ENCODE assay signal across 8 cellular contexts in the genomic region with DNA sequence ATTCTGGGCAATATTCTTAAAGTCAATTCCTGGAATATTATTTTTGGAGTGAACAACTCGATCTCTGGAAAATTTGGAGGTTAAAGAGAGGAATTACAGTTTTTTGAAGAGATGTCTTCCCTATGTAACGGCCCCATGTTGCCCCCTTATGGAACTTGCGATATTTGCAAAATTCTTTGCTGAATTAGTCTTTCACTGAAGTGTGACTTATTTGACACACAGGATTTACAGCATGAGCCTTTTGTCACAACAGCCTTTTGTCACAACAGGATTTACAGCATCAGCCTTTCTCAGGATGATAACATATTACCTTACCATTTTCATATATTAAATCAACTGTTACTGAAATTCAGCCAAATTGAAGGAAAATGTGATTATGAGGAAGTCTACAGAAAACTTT. TPM values are rescaled to one million over a fixed set of nuclear protein-coding genes. Genes with fewer than 3 reads are reported as not detected.
A peak's percentile ranks its signal among the peaks of the same experiment; 100 is the strongest.
DNase-seq lines count a peak whose midpoint lies in the region; ATAC-seq, FAIRE-seq and TF ChIP-seq lines count a peak whose summit lies in the region.

No MANE protein-coding gene starts in this region.

- H3K36me3 ChIP-seq in heart right ventricle (no peaks in the 10 kb centered on the region), K562 (ENCODE audit: control insufficient read depth, insufficient read depth, low read length) (no peaks in the 10 kb centered on the region)

- 29 to 52% methylated on average over 3 of the region's 3 CpGs for WGBS in heart right ventricle, 2 donors
- WGBS in K562 (ENCODE audit: insufficient coverage, low coverage, missing lambda C conversion rate), result 0% methylated on average over 3 of the region's 3 CpGs

- ATAC-seq in heart right ventricle, result peak in 3 of 8 donors; percentile 45 to 57 (median 53)
- ATAC-seq in Right ventricle myocardium inferior, result no peak
- peak; percentile 52 for ATAC-seq in HG03565 (IDR thresholded peaks at IDR 0.05; ENCODE audit: unreplicated experiment)
- peak; percentile 67; the same call in 2 of the 3 replicates for ATAC-seq in K562
- ATAC-seq in left lobe of liver, result peak; percentile 80
- ATAC-seq in GM18511 (IDR thresholded peaks at IDR 0.05; ENCODE audit: unreplicated experiment), result no peak
- ATAC-seq in GM21529 (IDR thresholded peaks at IDR 0.05; ENCODE audit: unreplicated experiment), result no peak

- H3K4me2 ChIP-seq in K562 (ENCODE audit: insufficient read depth, low read length), result no peak overlapping the region

- CTCF ChIA-PET in K562 (lab: Yijun Ruan, JAX; ENCODE audit: low intra/inter-chr PET ratio), result interaction anchor here (2.4 kb wide), 1 partner anchor 135 kb away, joined by 10 read pairs; no protein-coding TSS in a partner anchor

- H3K9ac ChIP-seq in K562 (ENCODE audit: insufficient read depth in 1 of 2, low read depth in 2 of 2, low read length in 2 of 2), result no peak overlapping the region

- TF ChIP-seq CTCF in heart right ventricle (IDR thresholded peaks at IDR 0.05), result peak; percentile 16 to 66 (median 59)
- peak; percentile 37 to 58 (median 44); a peak in 4 of 6 replicates for TF ChIP-seq CTCF in K562 (IDR thresholded peaks at IDR 0.05 in 2 of 3, conservative IDR thresholded peaks at IDR 0.05 in 1 of 3; ENCODE audit: insufficient read depth in 2 of 3, low read depth in 1 of 3, low read length in 3 of 3)

- no peak for TF ChIP-seq POLR2A in K562 (conservative IDR thresholded peaks at IDR 0.05)

- in situ Hi-C loops in K562 (cut with MboI), result loop anchor here (10.0 kb wide), 1 partner anchor 724 kb away; no protein-coding TSS in a partner anchor

- peaks cover 0 to 6% (median 0%) of the 10 kb centered on the region in 11 donors for H3K9me3 ChIP-seq in heart right ventricle
- no peaks in the 10 kb centered on the region for H3K9me3 ChIP-seq in K562 (replicated peaks; ENCODE audit: control insufficient read depth, insufficient read depth, low read depth, low read length)

- intact Hi-C loops in heart right ventricle (cut with DNase I) (loop anchor here in 2 of 10 donors (5.0 kb wide), 1 partner anchor 137 kb away; no protein-coding TSS in a partner anchor), Right ventricle myocardium inferior (cut with DNase I) (loop anchor here (10.0 kb wide), 1 partner anchor 104 kb away; no protein-coding TSS in a partner anchor), K562 (cut with micrococcal nuclease) (loop anchor here (1.0 kb wide), 1 partner anchor 135 kb away; no protein-coding TSS in a partner anchor)

- no peak overlapping the region for H3K27ac ChIP-seq in heart right ventricle
- H3K27ac ChIP-seq in K562 (ENCODE audit: extremely low read depth, low read depth, low read length), result no peak overlapping the region

- TF ChIP-seq EP300 in K562 (IDR thresholded peaks at IDR 0.05; ENCODE audit: low read length), result no peak

- H3K4me3 ChIP-seq in heart right ventricle (no peak overlapping the region), K562 (no peak overlapping the region)

- POLR2A ChIA-PET in K562 (lab: Yijun Ruan, JAX), result no interaction called here

- FAIRE-seq in K562 (lab: Jason Lieb, UNC), result peak; percentile 80

- H3K79me2 ChIP-seq in K562 (ENCODE audit: control insufficient read depth, insufficient read depth, low read length), result no peaks in the 10 kb centered on the region

- peak; percentile 31 to 53 for TF ChIP-seq RAD21 in K562 (CRISPR knock-in tag; conservative IDR thresholded peaks at IDR 0.05 in 1 of 2, IDR thresholded peaks at IDR 0.05 in 1 of 2)

- H3K4me1 ChIP-seq in heart right ventricle, result peaks cover 0 to 23% (median 15%) of the 10 kb centered on the region in 9 donors
- no peaks in the 10 kb centered on the region for H3K4me1 ChIP-seq in K562 (replicated peaks in 1 of 2; ENCODE audit: control insufficient read depth in 2 of 2, insufficient read depth in 2 of 2, low read length in 2 of 2)

- H3K27me3 ChIP-seq in heart right ventricle (no peaks in the 10 kb centered on the region), K562 (ENCODE audit: control insufficient read depth in 2 of 2, insufficient read depth in 2 of 2, low read length in 2 of 2) (no peaks in the 10 kb centered on the region)

- no peaks in the 10 kb centered on the region for H4K20me1 ChIP-seq in K562 (replicated peaks; ENCODE audit: control insufficient read depth, insufficient read depth, low read length)

- no peaks in the 10 kb centered on the region for H3K9me1 ChIP-seq in K562 (ENCODE audit: control insufficient read depth, insufficient read depth, low read length)

- BruUV-seq in K562 (replicated peaks; lab: Mats Ljungman, UMichigan), result no TSS peak

- DNase-seq in heart right ventricle (peak in 1 of 2 donors; percentile 41), Right ventricle myocardium inferior (ENCODE audit: missing footprints) (no peak), NOMO-1 (lab: John Stamatoyannopoulos, UW; ENCODE audit: unreplicated experiment in 2 of 2) (peak; percentile 56 to 57), K562 (ENCODE audit: extremely low read depth in 1 of 4, low spot score in 3 of 4) (peak in 3 of 4 experiments; percentile 11 to 44 (median 14)), left lobe of liver (ENCODE audit: low spot score) (no peak)

- H2AFZ ChIP-seq in K562 (ENCODE audit: low read depth, low read length), result no peak overlapping the region

TF ChIP-seq in K562, 482 proteins besides CTCF, POLR2A, EP300 and RAD21:
- peak; percentile 48 for TF ChIP-seq MEIS2 (IDR thresholded peaks at IDR 0.05; ENCODE audit: partially characterized antibody)
- TF ChIP-seq, protein P1, sequence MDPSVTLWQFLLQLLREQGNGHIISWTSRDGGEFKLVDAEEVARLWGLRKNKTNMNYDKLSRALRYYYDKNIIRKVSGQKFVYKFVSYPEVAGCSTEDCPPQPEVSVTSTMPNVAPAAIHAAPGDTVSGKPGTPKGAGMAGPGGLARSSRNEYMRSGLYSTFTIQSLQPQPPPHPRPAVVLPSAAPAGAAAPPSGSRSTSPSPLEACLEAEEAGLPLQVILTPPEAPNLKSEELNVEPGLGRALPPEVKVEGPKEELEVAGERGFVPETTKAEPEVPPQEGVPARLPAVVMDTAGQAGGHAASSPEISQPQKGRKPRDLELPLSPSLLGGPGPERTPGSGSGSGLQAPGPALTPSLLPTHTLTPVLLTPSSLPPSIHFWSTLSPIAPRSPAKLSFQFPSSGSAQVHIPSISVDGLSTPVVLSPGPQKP (CRISPR knock-in tag; IDR thresholded peaks at IDR 0.05), result no peak
- TF ChIP-seq, protein P2, sequence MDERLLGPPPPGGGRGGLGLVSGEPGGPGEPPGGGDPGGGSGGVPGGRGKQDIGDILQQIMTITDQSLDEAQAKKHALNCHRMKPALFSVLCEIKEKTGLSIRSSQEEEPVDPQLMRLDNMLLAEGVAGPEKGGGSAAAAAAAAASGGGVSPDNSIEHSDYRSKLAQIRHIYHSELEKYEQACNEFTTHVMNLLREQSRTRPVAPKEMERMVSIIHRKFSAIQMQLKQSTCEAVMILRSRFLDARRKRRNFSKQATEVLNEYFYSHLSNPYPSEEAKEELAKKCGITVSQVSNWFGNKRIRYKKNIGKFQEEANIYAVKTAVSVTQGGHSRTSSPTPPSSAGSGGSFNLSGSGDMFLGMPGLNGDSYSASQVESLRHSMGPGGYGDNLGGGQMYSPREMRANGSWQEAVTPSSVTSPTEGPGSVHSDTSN (CRISPR knock-in tag; IDR thresholded peaks at IDR 0.05; ENCODE audit: low read depth), result no peak
- TF ChIP-seq, protein P2 (tag; conservative IDR thresholded peaks at IDR 0.05; ENCODE audit: low read depth), result peak; percentile 46
- TF ChIP-seq, protein P3, sequence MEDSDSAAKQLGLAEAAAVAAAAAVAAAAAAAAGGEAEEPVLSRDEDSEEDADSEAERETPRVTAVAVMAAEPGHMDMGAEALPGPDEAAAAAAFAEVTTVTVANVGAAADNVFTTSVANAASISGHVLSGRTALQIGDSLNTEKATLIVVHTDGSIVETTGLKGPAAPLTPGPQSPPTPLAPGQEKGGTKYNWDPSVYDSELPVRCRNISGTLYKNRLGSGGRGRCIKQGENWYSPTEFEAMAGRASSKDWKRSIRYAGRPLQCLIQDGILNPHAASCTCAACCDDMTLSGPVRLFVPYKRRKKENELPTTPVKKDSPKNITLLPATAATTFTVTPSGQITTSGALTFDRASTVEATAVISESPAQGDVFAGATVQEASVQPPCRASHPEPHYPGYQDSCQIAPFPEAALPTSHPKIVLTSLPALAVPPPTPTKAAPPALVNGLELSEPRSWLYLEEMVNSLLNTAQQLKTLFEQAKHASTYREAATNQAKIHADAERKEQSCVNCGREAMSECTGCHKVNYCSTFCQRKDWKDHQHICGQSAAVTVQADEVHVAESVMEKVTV (CRISPR knock-in tag; IDR thresholded peaks at IDR 0.05), result 0 out of 2 replicates have a peak, but pooled peaks have one; percentile 9

RNA-seq across cellular contexts. Expression of a gene that starts 37.8 kb away (rescaled TPM):
- total RNA-seq in heart right ventricle, result under 1 TPM in 2 of 10 donors, not detected in 8; 0.11 to 0.17 TPM
- under 1 TPM; 0.03 to 0.51 TPM for polyA plus RNA-seq in heart right ventricle
- 0.57 TPM for total RNA-seq in Right ventricle myocardium inferior
- total RNA-seq in K562 (2011; cell fraction: chromatin; rRNA removed; ENCODE audit: low replicate concordance), result not detected in 2 replicates
- total RNA-seq in K562 (2011; cell fraction: nucleolus; rRNA removed), result not detected in 2 replicates
- not detected in 2 replicates for total RNA-seq in K562 (2011; cell fraction: nucleoplasm; rRNA removed)
- not detected in 2 replicates for total RNA-seq in K562 (2014; rRNA removed)
- total RNA-seq in K562 (2014; rRNA removed; fragmentation: Illumina TruSeq; extraction: Trizol), result not detected in 2 replicates
- total RNA-seq in K562 (2015; rRNA removed; fragmentation: Illumina TruSeq; extraction: Trizol), result not detected in 2 replicates
- total RNA-seq in K562 (2021), result 0.07 and 0.42 TPM in 2 replicates
- not detected in 2 replicates for polyA plus RNA-seq in K562 (2011; rRNA removed)
- not detected in 2 replicates for polyA plus RNA-seq in K562 (2011; cell fraction: cytosol; rRNA removed)
- not detected in 2 replicates for polyA plus RNA-seq in K562 (2011; cell fraction: nucleus; rRNA removed)
- not detected in 2 replicates for polyA plus RNA-seq in K562 (2012)
- not detected in 2 replicates for polyA plus RNA-seq in K562 (2014; fragmentation: Illumina TruSeq; extraction: Trizol)
- not detected for polyA plus RNA-seq in K562 (2014; fragmentation: Nextera tagmentation; extraction: Ambion mirVana)
- not detected in 2 replicates for polyA plus RNA-seq in K562 (2014; rRNA removed)
- not detected in 2 replicates for polyA minus RNA-seq in K562 (2011; rRNA and poly(A)+ RNA removed)
- polyA minus RNA-seq in K562 (2011; cell fraction: cytosol; rRNA and poly(A)+ RNA removed), result not detected in 2 replicates
- polyA minus RNA-seq in K562 (2011; cell fraction: nucleus; rRNA and poly(A)+ RNA removed), result not detected in 2 replicates
- total RNA-seq in left lobe of liver, result 0.18 TPM

Comparison
In these comparisons a context has a peak if more than half of its experiments do, and no peak if none do; other contexts are left out.
1. ATAC-seq: peak in HG03565 (single experiment), K562 (single experiment) and left lobe of liver (single experiment); none in Right ventricle myocardium inferior (single experiment), GM18511 (single experiment) and GM21529 (single experiment).
2. DNase-seq: peak in NOMO-1 (2 of 2) and K562 (3 of 4); none in Right ventricle myocardium inferior (single experiment) and left lobe of liver (single experiment).